Comparison of ENCODE assay signal across 1 cellular context in the genomic region with DNA sequence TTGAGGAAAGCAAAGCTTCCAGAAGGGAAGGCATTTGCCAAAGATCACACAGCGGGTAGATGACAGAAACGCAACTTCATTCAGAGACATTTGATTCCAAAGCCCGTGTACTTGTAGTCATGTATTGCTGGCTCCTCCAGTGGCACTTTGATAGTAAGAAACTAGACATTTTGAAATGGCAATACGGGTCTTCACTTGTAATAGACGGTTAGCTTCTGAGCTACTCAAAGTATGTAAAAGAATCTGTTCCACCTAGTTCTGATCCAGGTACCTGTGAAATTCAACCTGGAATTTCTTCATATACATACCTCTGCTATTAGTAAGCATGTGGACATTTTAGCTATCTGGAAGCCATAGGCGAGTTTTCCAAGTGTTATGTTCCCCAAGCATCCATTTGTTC.
TF ChIP-seq lines count a peak whose summit lies in the region.

No MANE protein-coding gene starts in this region.

TF ChIP-seq in K562, 482 proteins besides CTCF, POLR2A, EP300 and RAD21:
- TF ChIP-seq, protein P1, sequence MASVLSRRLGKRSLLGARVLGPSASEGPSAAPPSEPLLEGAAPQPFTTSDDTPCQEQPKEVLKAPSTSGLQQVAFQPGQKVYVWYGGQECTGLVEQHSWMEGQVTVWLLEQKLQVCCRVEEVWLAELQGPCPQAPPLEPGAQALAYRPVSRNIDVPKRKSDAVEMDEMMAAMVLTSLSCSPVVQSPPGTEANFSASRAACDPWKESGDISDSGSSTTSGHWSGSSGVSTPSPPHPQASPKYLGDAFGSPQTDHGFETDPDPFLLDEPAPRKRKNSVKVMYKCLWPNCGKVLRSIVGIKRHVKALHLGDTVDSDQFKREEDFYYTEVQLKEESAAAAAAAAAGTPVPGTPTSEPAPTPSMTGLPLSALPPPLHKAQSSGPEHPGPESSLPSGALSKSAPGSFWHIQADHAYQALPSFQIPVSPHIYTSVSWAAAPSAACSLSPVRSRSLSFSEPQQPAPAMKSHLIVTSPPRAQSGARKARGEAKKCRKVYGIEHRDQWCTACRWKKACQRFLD (CRISPR knock-in tag; IDR thresholded peaks at IDR 0.05): no peak
- TF ChIP-seq SMARCA5 (IDR thresholded peaks at IDR 0.05) (no peak), PPARD (CRISPR knock-in tag; IDR thresholded peaks at IDR 0.05) (no peak), PURB (CRISPR knock-in tag; IDR thresholded peaks at IDR 0.05; ENCODE audit: low read depth) (no peak), ESRRA (IDR thresholded peaks at IDR 0.05; ENCODE audit: borderline replicate concordance, low read depth) (no peak), KLF1 (tag; IDR thresholded peaks at IDR 0.05) (no peak), NEUROD1 (IDR thresholded peaks at IDR 0.05; ENCODE audit: borderline replicate concordance, low read depth, low read length, partially characterized antibody) (no peak), FOXJ3 (CRISPR knock-in tag; IDR thresholded peaks at IDR 0.05) (no peak), PTBP1 (IDR thresholded peaks at IDR 0.05; ENCODE audit: low read depth, low read length) (no peak)
- TF ChIP-seq, protein P2, sequence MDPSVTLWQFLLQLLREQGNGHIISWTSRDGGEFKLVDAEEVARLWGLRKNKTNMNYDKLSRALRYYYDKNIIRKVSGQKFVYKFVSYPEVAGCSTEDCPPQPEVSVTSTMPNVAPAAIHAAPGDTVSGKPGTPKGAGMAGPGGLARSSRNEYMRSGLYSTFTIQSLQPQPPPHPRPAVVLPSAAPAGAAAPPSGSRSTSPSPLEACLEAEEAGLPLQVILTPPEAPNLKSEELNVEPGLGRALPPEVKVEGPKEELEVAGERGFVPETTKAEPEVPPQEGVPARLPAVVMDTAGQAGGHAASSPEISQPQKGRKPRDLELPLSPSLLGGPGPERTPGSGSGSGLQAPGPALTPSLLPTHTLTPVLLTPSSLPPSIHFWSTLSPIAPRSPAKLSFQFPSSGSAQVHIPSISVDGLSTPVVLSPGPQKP (CRISPR knock-in tag; IDR thresholded peaks at IDR 0.05): no peak
- TF ChIP-seq, protein P3, sequence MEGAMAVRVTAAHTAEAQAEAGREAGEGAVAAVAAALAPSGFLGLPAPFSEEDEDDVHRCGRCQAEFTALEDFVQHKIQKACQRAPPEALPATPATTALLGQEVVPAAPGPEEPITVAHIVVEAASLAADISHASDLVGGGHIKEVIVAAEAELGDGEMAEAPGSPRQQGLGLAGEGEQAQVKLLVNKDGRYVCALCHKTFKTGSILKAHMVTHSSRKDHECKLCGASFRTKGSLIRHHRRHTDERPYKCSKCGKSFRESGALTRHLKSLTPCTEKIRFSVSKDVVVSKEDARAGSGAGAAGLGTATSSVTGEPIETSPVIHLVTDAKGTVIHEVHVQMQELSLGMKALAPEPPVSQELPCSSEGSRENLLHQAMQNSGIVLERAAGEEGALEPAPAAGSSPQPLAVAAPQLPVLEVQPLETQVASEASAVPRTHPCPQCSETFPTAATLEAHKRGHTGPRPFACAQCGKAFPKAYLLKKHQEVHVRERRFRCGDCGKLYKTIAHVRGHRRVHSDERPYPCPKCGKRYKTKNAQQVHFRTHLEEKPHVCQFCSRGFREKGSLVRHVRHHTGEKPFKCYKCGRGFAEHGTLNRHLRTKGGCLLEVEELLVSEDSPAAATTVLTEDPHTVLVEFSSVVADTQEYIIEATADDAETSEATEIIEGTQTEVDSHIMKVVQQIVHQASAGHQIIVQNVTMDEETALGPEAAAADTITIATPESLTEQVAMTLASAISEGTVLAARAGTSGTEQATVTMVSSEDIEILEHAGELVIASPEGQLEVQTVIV (CRISPR knock-in tag; IDR thresholded peaks at IDR 0.05; ENCODE audit: borderline replicate concordance): no peak
- TF ChIP-seq, protein P4, sequence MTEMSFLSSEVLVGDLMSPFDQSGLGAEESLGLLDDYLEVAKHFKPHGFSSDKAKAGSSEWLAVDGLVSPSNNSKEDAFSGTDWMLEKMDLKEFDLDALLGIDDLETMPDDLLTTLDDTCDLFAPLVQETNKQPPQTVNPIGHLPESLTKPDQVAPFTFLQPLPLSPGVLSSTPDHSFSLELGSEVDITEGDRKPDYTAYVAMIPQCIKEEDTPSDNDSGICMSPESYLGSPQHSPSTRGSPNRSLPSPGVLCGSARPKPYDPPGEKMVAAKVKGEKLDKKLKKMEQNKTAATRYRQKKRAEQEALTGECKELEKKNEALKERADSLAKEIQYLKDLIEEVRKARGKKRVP (CRISPR knock-in tag; IDR thresholded peaks at IDR 0.05): no peak
- TF ChIP-seq, protein P5, sequence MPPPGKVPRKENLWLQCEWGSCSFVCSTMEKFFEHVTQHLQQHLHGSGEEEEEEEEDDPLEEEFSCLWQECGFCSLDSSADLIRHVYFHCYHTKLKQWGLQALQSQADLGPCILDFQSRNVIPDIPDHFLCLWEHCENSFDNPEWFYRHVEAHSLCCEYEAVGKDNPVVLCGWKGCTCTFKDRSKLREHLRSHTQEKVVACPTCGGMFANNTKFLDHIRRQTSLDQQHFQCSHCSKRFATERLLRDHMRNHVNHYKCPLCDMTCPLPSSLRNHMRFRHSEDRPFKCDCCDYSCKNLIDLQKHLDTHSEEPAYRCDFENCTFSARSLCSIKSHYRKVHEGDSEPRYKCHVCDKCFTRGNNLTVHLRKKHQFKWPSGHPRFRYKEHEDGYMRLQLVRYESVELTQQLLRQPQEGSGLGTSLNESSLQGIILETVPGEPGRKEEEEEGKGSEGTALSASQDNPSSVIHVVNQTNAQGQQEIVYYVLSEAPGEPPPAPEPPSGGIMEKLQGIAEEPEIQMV (tag; conservative IDR thresholded peaks at IDR 0.05; ENCODE audit: low read depth): no peak
TF ChIP-seq in K562: peak in this region for 0.
